In the genomic region with DNA sequence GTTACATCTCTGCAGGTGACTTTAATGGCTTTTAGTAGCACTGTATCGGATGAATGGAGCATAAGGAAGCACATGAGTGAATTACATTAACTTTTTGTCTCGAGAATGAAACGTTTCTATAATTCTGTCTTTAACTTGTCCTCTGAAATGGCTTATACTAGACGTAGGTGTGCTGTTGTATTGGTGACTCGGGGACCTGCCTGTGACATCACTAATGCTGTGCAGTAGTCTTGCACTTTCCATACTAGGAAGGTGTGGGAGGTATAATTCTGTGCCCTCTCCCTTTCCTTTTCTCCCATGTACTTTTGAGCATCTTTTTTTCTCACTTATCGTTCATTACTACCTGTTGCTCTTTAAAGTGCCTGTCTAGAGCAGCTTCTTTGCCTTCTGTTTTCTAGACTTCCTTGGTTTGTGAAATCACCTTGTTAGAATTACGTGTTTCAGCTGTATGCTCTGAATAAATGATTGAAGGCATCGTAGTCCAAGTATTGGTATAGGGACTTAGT, we compare ENCODE assay signal across 8 cellular contexts. TPM values are rescaled to one million over a fixed set of nuclear protein-coding genes. Genes with fewer than 3 reads are reported as not detected.
DNase-seq lines count a peak whose midpoint lies in the region; ATAC-seq, FAIRE-seq and TF ChIP-seq lines count a peak whose summit lies in the region.

No MANE protein-coding gene starts in this region.

- H3K79me1 ChIP-seq in trophoblast cell (ENCODE audit: low read length): peaks cover 10% of the 10 kb centered on the region

- no peak overlapping the region for H2BK5ac ChIP-seq in trophoblast cell (ENCODE audit: low read depth, low read length, poor library complexity)

- H2BK12ac ChIP-seq in trophoblast cell (ENCODE audit: low read length): no peak overlapping the region

- TF ChIP-seq EP300 in SK-N-SH (IDR thresholded peaks at IDR 0.05; ENCODE audit: borderline replicate concordance in 1 of 2, low read depth in 1 of 2, low read length in 1 of 2): no peak

- H3K9me2 ChIP-seq in GM23338 (ENCODE audit: insufficient read depth) (no peaks in the 10 kb centered on the region), SK-N-SH (no peaks in the 10 kb centered on the region)

- peak overlapping the region; percentile 98 for H3K27ac Mint-ChIP-seq in CD4-positive, alpha-beta T cell
- H3K27ac Mint-ChIP-seq in GM23338: no peak overlapping the region

- H3K4me1 ChIP-seq in GM23338 (ENCODE audit: insufficient read depth) (peaks cover 17% of the 10 kb centered on the region), SK-N-SH (ENCODE audit: control insufficient read depth in 1 of 2, insufficient read depth in 2 of 2, low read depth in 1 of 2, low read length in 1 of 2) (peaks cover 8 to 12% of the 10 kb centered on the region in 2 experiments; a peak in 2 of 4 replicates), trophoblast cell (ENCODE audit: control insufficient read depth in 1 of 2, insufficient read depth in 2 of 2, low read length in 2 of 2) (peaks cover 0 to 5% of the 10 kb centered on the region in 2 experiments)

- H3K27ac ChIP-seq in CD4-positive, alpha-beta T cell (ENCODE audit: low read depth, low read length): peak overlapping the region; percentile 90
- H3K27ac ChIP-seq in GM23338 (ENCODE audit: low read depth): peak overlapping the region; percentile 92; the same call in 1 of the 2 replicates
- H3K27ac ChIP-seq in SK-N-SH (ENCODE audit: low read depth in 2 of 2, low read length in 1 of 2): peak overlapping the region in 1 of 2 experiments; percentile 58; a peak in 1 of 4 replicates
- peak overlapping the region; percentile 62 for H3K27ac ChIP-seq in epithelial cell of prostate
- no peak overlapping the region for H3K27ac ChIP-seq in trophoblast cell (ENCODE audit: low read depth, low read length)

- no peak overlapping the region for H4K8ac ChIP-seq in trophoblast cell (ENCODE audit: low read depth, low read length)

- no peaks in the 10 kb centered on the region for H3K27me3 ChIP-seq in CD4-positive, alpha-beta T cell (ENCODE audit: control insufficient read depth, insufficient read depth, low read length)
- H3K27me3 ChIP-seq in GM23338 (ENCODE audit: insufficient read depth) (no peaks in the 10 kb centered on the region), SK-N-SH (ENCODE audit: insufficient read depth) (no peaks in the 10 kb centered on the region), trophoblast cell (ENCODE audit: insufficient read depth, low read length) (no peaks in the 10 kb centered on the region)

- no peak overlapping the region for H3K18ac ChIP-seq in trophoblast cell (ENCODE audit: low read length)

- no peak overlapping the region for H2BK120ac ChIP-seq in trophoblast cell (ENCODE audit: insufficient read depth, low read length, poor library complexity)

- H2AFZ ChIP-seq in GM23338 (peak overlapping the region; percentile 97), SK-N-SH (ENCODE audit: low read depth) (peak overlapping the region; percentile 87), trophoblast cell (ENCODE audit: insufficient read depth, low read length, poor library complexity) (no peak overlapping the region)

- no peak overlapping the region for H4K12ac ChIP-seq in trophoblast cell (ENCODE audit: low read depth, low read length)

- TF ChIP-seq CTCF in CD4-positive, alpha-beta T cell (IDR thresholded peaks at IDR 0.05): no peak
- TF ChIP-seq CTCF in GM23338 (conservative IDR thresholded peaks at IDR 0.05; ENCODE audit: low read depth in 2 of 2) (no peak), SK-N-SH (IDR thresholded peaks at IDR 0.05) (no peak)

- H3K4me2 ChIP-seq in GM23338 (peak overlapping the region; percentile 86), SK-N-SH (peak overlapping the region; percentile 93), trophoblast cell (ENCODE audit: low read length) (peak overlapping the region; percentile 88)

- H2AK5ac ChIP-seq in trophoblast cell (ENCODE audit: low read length): no peak overlapping the region

- peaks cover 57% of the 10 kb centered on the region for H3K4me1 Mint-ChIP-seq in CD4-positive, alpha-beta T cell (ENCODE audit: low read depth)
- H3K4me1 Mint-ChIP-seq in GM23338: peaks cover 30% of the 10 kb centered on the region

- POLR2A ChIA-PET in CD4-positive, alpha-beta T cell (lab: Charles Lee): interaction anchor here (0.7 to 1.3 kb wide), 6 partner anchors 9 to 1489 kb away, joined by 3 to 4 read pairs (median 3); a partner anchor contains a TSS
- POLR2A ChIA-PET in SK-N-SH (lab: Yijun Ruan, JAX): no interaction called here

- DNase-seq in CD4-positive, alpha-beta T cell: no peak
- no peak for DNase-seq in GM23338 (ENCODE audit: low spot score)
- DNase-seq in SK-N-SH: no peak
- DNase-seq in epithelial cell of prostate (ENCODE audit: low read depth, low spot score): no peak
- no peak for DNase-seq in trophoblast cell
- no peak for DNase-seq in UCSD-AML1 (lab: John Stamatoyannopoulos, UW; ENCODE audit: unreplicated experiment)
- no peak for DNase-seq in frontal cortex (ENCODE audit: low spot score in 2 of 2)
- DNase-seq in GDM1 (lab: John Stamatoyannopoulos, UW): no peak

- intact Hi-C loops in CD4-positive, alpha-beta T cell (cut with DNase I, micrococcal nuclease): loop anchor here in 1 of 2 experiments (5.0 to 10.0 kb wide), 3 partner anchors 873 to 1597 kb away; a partner anchor contains a TSS

- H3K36me3 ChIP-seq in GM23338 (ENCODE audit: insufficient read depth) (no peaks in the 10 kb centered on the region), SK-N-SH (replicated peaks in 1 of 2; ENCODE audit: control insufficient read depth in 1 of 2, insufficient read depth in 2 of 2, low read length in 1 of 2) (no peaks in the 10 kb centered on the region), trophoblast cell (ENCODE audit: control insufficient read depth in 1 of 2, insufficient read depth in 2 of 2, low read length in 2 of 2) (no peaks in the 10 kb centered on the region)

- 44% methylated on average over 8 of the region's 8 CpGs for WGBS in SK-N-SH (ENCODE audit: low lambda C conversion rate)
- WGBS in trophoblast cell (ENCODE audit: extremely low coverage, insufficient coverage, insufficient read length): no CpG with 5 or more reads among the region's 8 CpGs

- no peak overlapping the region for H3K4ac ChIP-seq in trophoblast cell (ENCODE audit: low read depth, low read length)

- no peaks in the 10 kb centered on the region for H3K27me3 Mint-ChIP-seq in CD4-positive, alpha-beta T cell
- H3K27me3 Mint-ChIP-seq in GM23338 (ENCODE audit: insufficient read depth, low read depth, poor library complexity): peaks cover 2% of the 10 kb centered on the region

- no peak for TF ChIP-seq RAD21 in SK-N-SH (IDR thresholded peaks at IDR 0.05; ENCODE audit: low read length)

- H3K79me2 ChIP-seq in GM23338 (replicated peaks; ENCODE audit: insufficient read depth) (peaks cover 43% of the 10 kb centered on the region), SK-N-SH (ENCODE audit: insufficient read depth) (peaks cover 56% of the 10 kb centered on the region), trophoblast cell (ENCODE audit: control insufficient read depth, insufficient read depth, low read length, poor library complexity) (peaks cover 11% of the 10 kb centered on the region)

- H3K4me3 Mint-ChIP-seq in CD4-positive, alpha-beta T cell: peak overlapping the region; percentile 99
- H3K4me3 Mint-ChIP-seq in GM23338: peak overlapping the region; percentile 94

- H3K14ac ChIP-seq in trophoblast cell (ENCODE audit: low read length): no peak overlapping the region

- CTCF ChIA-PET in CD4-positive, alpha-beta T cell (lab: Charles Lee): no interaction called here
- CTCF ChIA-PET in SK-N-SH (lab: Yijun Ruan, JAX): no interaction called here

- H3F3A ChIP-seq in GM23338 (replicated peaks; ENCODE audit: low read depth) (no peaks in the 10 kb centered on the region; the same call in 1 of the 2 replicates), SK-N-SH (replicated peaks; ENCODE audit: insufficient read depth) (no peaks in the 10 kb centered on the region)

- H3K9ac ChIP-seq in SK-N-SH (peak overlapping the region; percentile 80), trophoblast cell (ENCODE audit: low read length) (no peak overlapping the region)

- H4K91ac ChIP-seq in trophoblast cell (ENCODE audit: low read depth, low read length): no peak overlapping the region

- no peaks in the 10 kb centered on the region for H3K9me3 Mint-ChIP-seq in CD4-positive, alpha-beta T cell
- H3K9me3 Mint-ChIP-seq in GM23338: peaks cover 2% of the 10 kb centered on the region; the same call in 1 of the 3 replicates

- peaks cover 30% of the 10 kb centered on the region for H3K36me3 Mint-ChIP-seq in CD4-positive, alpha-beta T cell (ENCODE audit: low read depth)
- no peaks in the 10 kb centered on the region; the same call in 1 of the 3 replicates for H3K36me3 Mint-ChIP-seq in GM23338 (ENCODE audit: low read depth)

- peak; percentile 38 for ATAC-seq in CD4-positive, alpha-beta T cell (ENCODE audit: poor library complexity)
- ATAC-seq in GM23338: no peak

- no peak overlapping the region for H3K23ac ChIP-seq in trophoblast cell (ENCODE audit: low read length)

- H4K20me1 ChIP-seq in GM23338 (replicated peaks; ENCODE audit: insufficient read depth) (no peaks in the 10 kb centered on the region), SK-N-SH (ENCODE audit: insufficient read depth) (no peaks in the 10 kb centered on the region)

- no peak for FAIRE-seq in frontal cortex (lab: Jason Lieb, UNC)

- H3K4me3 ChIP-seq in GM23338 (peak overlapping the region; percentile 75), SK-N-SH (ENCODE audit: low read depth in 2 of 2, low read length in 1 of 2) (peak overlapping the region; percentile 91 to 94), trophoblast cell (ENCODE audit: low read depth, low read length) (no peak overlapping the region)

- H3K9me3 ChIP-seq in CD4-positive, alpha-beta T cell (ENCODE audit: control insufficient read depth, low read length): no peaks in the 10 kb centered on the region
- H3K9me3 ChIP-seq in SK-N-SH (no peaks in the 10 kb centered on the region), trophoblast cell (ENCODE audit: insufficient read depth, low read depth, low read length) (no peaks in the 10 kb centered on the region)

TF ChIP-seq in GM23338, 12 proteins besides CTCF, POLR2A, EP300 and RAD21 (continues in another document):
- TF ChIP-seq ZNF331 (CRISPR knock-in tag; IDR thresholded peaks at IDR 0.05; ENCODE audit: low read depth) (no peak), STAT1 (IDR thresholded peaks at IDR 0.05; ENCODE audit: unreplicated experiment) (no peak)

RNA-seq across cellular contexts. Expression of a gene that starts 1.2 kb away (rescaled TPM):
- 10 to 100 TPM; 25.3 to 28.8 TPM for total RNA-seq in CD4-positive, alpha-beta T cell
- 35.8 and 67.0 TPM in 2 replicates for total RNA-seq in GM23338 (2014; rRNA removed; shearing (Covaris generic))
- 11.7 and 16.0 TPM in 2 replicates for polyA plus RNA-seq in GM23338 (2016; fragmentation: Nextera tagmentation; extraction: Ambion mirVana)
- polyA plus RNA-seq in SK-N-SH (2012; rRNA removed): 6.0 and 8.3 TPM in 2 replicates
- polyA plus RNA-seq in SK-N-SH (2012; cell fraction: cytosol; rRNA removed): 10.3 and 10.9 TPM in 2 replicates
- polyA plus RNA-seq in SK-N-SH (2012; cell fraction: nucleus; rRNA removed): 3.5 and 7.0 TPM in 2 replicates
- polyA plus RNA-seq in trophoblast cell (2013): 17.4 and 19.7 TPM in 2 replicates
- total RNA-seq in frontal cortex: 13.9 TPM
